Comparison of ENCODE assay signal across 22 cellular contexts in genomic region chr20:55103188-55103587, GRCh38.
DNase-seq lines count a peak whose midpoint lies in the region; ATAC-seq, FAIRE-seq and TF ChIP-seq lines count a peak whose summit lies in the region.
"Had no signal": no experiment of that assay in that cellular context is flagged by ENCODE, and none has a peak within 500 bp of the region (broad histone marks: within the 10 kb centered on the region; RNA-seq: fewer than 3 reads in every experiment).

No MANE protein-coding gene starts in this region.

- H2AFZ ChIP-seq in K562 (ENCODE audit: low read depth, low read length) (peak overlapping the region; percentile 93), neuronal stem cell (ENCODE audit: low read length) (no peak overlapping the region)

- POLR2A ChIA-PET in Caco-2 (lab: Charles Lee), result no interaction called here
- POLR2A ChIA-PET in K562 (lab: Yijun Ruan, JAX), result interaction anchor here (1.1 kb wide), 1 partner anchor 9 kb away, joined by 6 read pairs; no protein-coding TSS in a partner anchor

- H3K4ac ChIP-seq in neuronal stem cell (ENCODE audit: low read length), result no peak overlapping the region

- DNase-seq in Caco-2 (peak; percentile 80 to 83), NCI-H146 (lab: John Stamatoyannopoulos, UW) (peak; percentile 87), K562 (ENCODE audit: extremely low read depth in 1 of 4, low spot score in 3 of 4) (peak; percentile 76 to 88 (median 79)), mucosa of gallbladder (ENCODE audit: low spot score) (peak; percentile 27), activated gamma-delta T cell (lab: John Stamatoyannopoulos, UW) (no peak), thyroid gland (no peak), immature natural killer cell (no peak), neuronal stem cell (ENCODE audit: low spot score) (no peak)
- DNase-seq: ACHN; CD4-positive, alpha-beta T cell; DND-41; GF-D8; HFFc6; MM.1S; NCI-H1105 treated with DMSO at 0.1 percent for 48 hours; NCI-H524 treated with DMSO at 0.1 percent for 48 hours; NK-92 treated with Interleukin-12 subunit alpha and Interleukin-12 subunit beta, amount 100 ng/mL, for 24 hours; PC-3; SK-N-SH had no signal

- no peak overlapping the region for H3K14ac ChIP-seq in neuronal stem cell (ENCODE audit: low read length)

- no TSS peak for BruUV-seq in Caco-2 (replicated peaks; lab: Mats Ljungman, UMichigan)
- no TSS peak for BruUV-seq in K562 (replicated peaks; lab: Mats Ljungman, UMichigan)

- no peaks in the 10 kb centered on the region for H4K20me1 ChIP-seq in K562 (replicated peaks; ENCODE audit: control insufficient read depth, insufficient read depth, low read length)

- no peak for TF ChIP-seq RAD21 in K562 (CRISPR knock-in tag; conservative IDR thresholded peaks at IDR 0.05 in 1 of 2, IDR thresholded peaks at IDR 0.05 in 1 of 2)

- H3K27ac ChIP-seq in K562 (ENCODE audit: extremely low read depth, low read depth, low read length) (peak overlapping the region; percentile 72), thyroid gland (no peak overlapping the region), neuronal stem cell (replicated peaks; ENCODE audit: low read length) (no peak overlapping the region)
- H3K27ac ChIP-seq: HL-60, KMS-11 had no signal

- no peak overlapping the region; the same call in 1 of the 2 replicates for H3K4me2 ChIP-seq in K562 (ENCODE audit: insufficient read depth, low read length)
- no peak overlapping the region for H3K4me2 ChIP-seq in neuronal stem cell (ENCODE audit: insufficient read depth, low read length, poor library complexity, severe bottlenecking)
- H3K4me2 ChIP-seq: KMS-11, SK-N-SH had no signal

- H3K4me3 Mint-ChIP-seq in Caco-2 (ENCODE audit: unreplicated experiment) (no peak overlapping the region), immature natural killer cell (no peak overlapping the region)
- H3K4me3 Mint-ChIP-seq: CD4-positive, alpha-beta T cell; HFFc6 had no signal

- no peak overlapping the region for H3K4me3 ChIP-seq in Caco-2 (ENCODE audit: low read depth, low read length)
- no peak overlapping the region for H3K4me3 ChIP-seq in K562
- H3K4me3 ChIP-seq in thyroid gland (replicated peaks in 1 of 3), result no peak overlapping the region
- H3K4me3 ChIP-seq in neuronal stem cell (ENCODE audit: low read length in 2 of 2), result no peak overlapping the region

- H3K4me1 ChIP-seq in Caco-2, result peaks cover 19% of the 10 kb centered on the region
- H3K4me1 ChIP-seq in K562 (replicated peaks in 1 of 2; ENCODE audit: control insufficient read depth in 2 of 2, insufficient read depth in 2 of 2, low read length in 2 of 2), result peaks cover 6 to 17% of the 10 kb centered on the region in 2 experiments
- H3K4me1 ChIP-seq in thyroid gland, result no peaks in the 10 kb centered on the region
- no peaks in the 10 kb centered on the region for H3K4me1 ChIP-seq in neuronal stem cell (ENCODE audit: control insufficient read depth in 2 of 2, insufficient read depth in 1 of 2, low read depth in 1 of 2, low read length in 2 of 2)

- peaks cover 6% of the 10 kb centered on the region for H3K36me3 Mint-ChIP-seq in Caco-2 (ENCODE audit: insufficient read depth, unreplicated experiment)
- no peaks in the 10 kb centered on the region for H3K36me3 Mint-ChIP-seq in immature natural killer cell

- H3K27me3 Mint-ChIP-seq in Caco-2 (ENCODE audit: insufficient read depth, unreplicated experiment), result no peaks in the 10 kb centered on the region
- H3K27me3 Mint-ChIP-seq in immature natural killer cell (ENCODE audit: low read depth in 3 of 3), result peaks cover 0 to 3% (median 0%) of the 10 kb centered on the region in 3 donors
- H3K27me3 Mint-ChIP-seq: CD4-positive, alpha-beta T cell had no signal

- CTCF ChIA-PET in Caco-2 (lab: Charles Lee) (no interaction called here), K562 (lab: Yijun Ruan, JAX; ENCODE audit: low intra/inter-chr PET ratio) (no interaction called here)

- 0% methylated on average over 2 of the region's 2 CpGs for WGBS in K562 (ENCODE audit: insufficient coverage, low coverage, missing lambda C conversion rate)
- 62 to 65% methylated on average over 2 of the region's 2 CpGs for WGBS in thyroid gland, 2 donors
- WGBS in neuronal stem cell (ENCODE audit: extremely low coverage in 2 of 2, insufficient read length in 2 of 2, insufficient replicate concordance in 1 of 2), 2 donors, result no CpG with 5 or more reads among the region's 2 CpGs

- H3K23ac ChIP-seq in neuronal stem cell (ENCODE audit: low read depth, low read length, poor library complexity), result no peak overlapping the region

- peak; percentile 96 for TF ChIP-seq EP300 in K562 (IDR thresholded peaks at IDR 0.05; ENCODE audit: low read length)

- peak; percentile 92 for ATAC-seq in K562
- ATAC-seq: PC-3 had no signal

- no peak overlapping the region for H2AK5ac ChIP-seq in neuronal stem cell (ENCODE audit: low read depth, low read length)

- no peak overlapping the region for H4K8ac ChIP-seq in neuronal stem cell (ENCODE audit: low read depth, low read length)

- H3K27ac Mint-ChIP-seq in Caco-2 (ENCODE audit: unreplicated experiment), result peak overlapping the region; percentile 81
- H3K27ac Mint-ChIP-seq in immature natural killer cell, result no peak overlapping the region
- H3K27ac Mint-ChIP-seq: CD4-positive, alpha-beta T cell; HFFc6 had no signal

- H4K91ac ChIP-seq in neuronal stem cell (ENCODE audit: low read depth, low read length, poor library complexity), result no peak overlapping the region

- in situ Hi-C loops in K562 (cut with MboI), result no loop called here

- no peaks in the 10 kb centered on the region for H3K27me3 ChIP-seq in Caco-2 (replicated peaks; ENCODE audit: control insufficient read depth, insufficient read depth, low read length)
- H3K27me3 ChIP-seq in K562 (ENCODE audit: control insufficient read depth in 2 of 2, insufficient read depth in 2 of 2, low read length in 2 of 2), result no peaks in the 10 kb centered on the region
- no peaks in the 10 kb centered on the region for H3K27me3 ChIP-seq in thyroid gland
- H3K27me3 ChIP-seq in neuronal stem cell (ENCODE audit: control insufficient read depth in 3 of 3, insufficient read depth in 3 of 3, low read depth in 1 of 3, low read length in 3 of 3), result no peaks in the 10 kb centered on the region

- peaks cover 13% of the 10 kb centered on the region for H3K4me1 Mint-ChIP-seq in Caco-2 (ENCODE audit: low read depth, unreplicated experiment)
- H3K4me1 Mint-ChIP-seq in immature natural killer cell, result no peaks in the 10 kb centered on the region

- no peak overlapping the region for H2BK15ac ChIP-seq in neuronal stem cell (ENCODE audit: low read length)

- no peak overlapping the region for H2BK5ac ChIP-seq in neuronal stem cell (ENCODE audit: low read length)

- FAIRE-seq in K562 (lab: Jason Lieb, UNC), result peak; percentile 88
- FAIRE-seq: H1 had no signal

- H3K9me3 Mint-ChIP-seq in Caco-2 (ENCODE audit: unreplicated experiment) (peaks cover 57% of the 10 kb centered on the region), immature natural killer cell (peaks cover 5 to 51% (median 10%) of the 10 kb centered on the region in 6 donors)

- H3K79me1 ChIP-seq in neuronal stem cell (ENCODE audit: low read depth, low read length), result no peaks in the 10 kb centered on the region

- H2BK12ac ChIP-seq in neuronal stem cell (ENCODE audit: low read length), result no peak overlapping the region

- H3K18ac ChIP-seq in neuronal stem cell (ENCODE audit: low read length), result no peak overlapping the region

- TF ChIP-seq POLR2A in K562 (conservative IDR thresholded peaks at IDR 0.05) (no peak), thyroid gland (IDR thresholded peaks at IDR 0.05) (no peak)

- no peak overlapping the region for H2BK120ac ChIP-seq in neuronal stem cell (ENCODE audit: low read depth, low read length)

- no peaks in the 10 kb centered on the region for H3K9me1 ChIP-seq in K562 (ENCODE audit: control insufficient read depth, insufficient read depth, low read length)

- H3K79me2 ChIP-seq in K562 (ENCODE audit: control insufficient read depth, insufficient read depth, low read length), result no peaks in the 10 kb centered on the region

- TF ChIP-seq CTCF in Caco-2 (IDR thresholded peaks at IDR 0.05; ENCODE audit: insufficient read depth in 1 of 2, low read depth in 1 of 2, low read length in 1 of 2, severe bottlenecking in 1 of 2, unreplicated experiment in 1 of 2) (no peak), K562 (IDR thresholded peaks at IDR 0.05 in 2 of 3, conservative IDR thresholded peaks at IDR 0.05 in 1 of 3; ENCODE audit: insufficient read depth in 2 of 3, low read depth in 1 of 3, low read length in 3 of 3) (no peak), thyroid gland (IDR thresholded peaks at IDR 0.05) (no peak)

- H3K9ac ChIP-seq in K562 (ENCODE audit: insufficient read depth in 1 of 2, low read depth in 2 of 2, low read length in 2 of 2) (peak overlapping the region in 1 of 2 experiments; percentile 21; a peak in 1 of 4 replicates), neuronal stem cell (ENCODE audit: low read depth, low read length, poor library complexity) (no peak overlapping the region)
- H3K9ac ChIP-seq: KMS-11, SK-N-SH had no signal

- H3K36me3 ChIP-seq in Caco-2 (ENCODE audit: control insufficient read depth, insufficient read depth, low read length) (no peaks in the 10 kb centered on the region), K562 (ENCODE audit: control insufficient read depth, insufficient read depth, low read length) (peaks cover 6% of the 10 kb centered on the region; the same call in 1 of the 3 replicates), thyroid gland (no peaks in the 10 kb centered on the region), neuronal stem cell (replicated peaks in 1 of 2; ENCODE audit: control insufficient read depth in 2 of 2, insufficient read depth in 2 of 2, low read length in 2 of 2) (no peaks in the 10 kb centered on the region)

- H3K9me3 ChIP-seq in Caco-2, result peaks cover 16% of the 10 kb centered on the region; the same call in 1 of the 2 replicates
- peaks cover 23% of the 10 kb centered on the region for H3K9me3 ChIP-seq in K562 (replicated peaks; ENCODE audit: control insufficient read depth, insufficient read depth, low read depth, low read length)
- no peaks in the 10 kb centered on the region for H3K9me3 ChIP-seq in thyroid gland
- no peaks in the 10 kb centered on the region for H3K9me3 ChIP-seq in neuronal stem cell (replicated peaks in 1 of 2; ENCODE audit: control insufficient read depth in 2 of 2, insufficient read depth in 1 of 2, low read depth in 1 of 2, low read length in 2 of 2)
- H3K9me3 ChIP-seq: SK-N-SH had no signal

- intact Hi-C loops in Caco-2 (cut with micrococcal nuclease; ENCODE audit: unreplicated experiment) (no loop called here), K562 (cut with micrococcal nuclease) (no loop called here), thyroid gland (cut with DNase I) (no loop called here)

TF ChIP-seq in K562, 482 proteins besides CTCF, POLR2A, EP300 and RAD21 (continues in another document):
- TF ChIP-seq HSF4 (CRISPR knock-in tag; IDR thresholded peaks at IDR 0.05; ENCODE audit: borderline replicate concordance), result peak; percentile 85; the same call in 1 of the 2 replicates
- no peak for TF ChIP-seq ESRRB (CRISPR knock-in tag; IDR thresholded peaks at IDR 0.05; ENCODE audit: borderline replicate concordance)
- no peak for TF ChIP-seq SIN3A (IDR thresholded peaks at IDR 0.05; ENCODE audit: borderline replicate concordance in 2 of 2, control insufficient read depth in 1 of 2, low read depth in 2 of 2, low read length in 2 of 2)
- TF ChIP-seq NFRKB (IDR thresholded peaks at IDR 0.05; ENCODE audit: low read depth), result no peak; the same call in 1 of the 2 replicates
- TF ChIP-seq PHTF2 (CRISPR knock-in tag; IDR thresholded peaks at IDR 0.05), result no peak
- TF ChIP-seq ZFP36 (IDR thresholded peaks at IDR 0.05; ENCODE audit: low read depth, low read length, partially characterized antibody), result peak; percentile 83

Comparison
In these comparisons a context has a peak if more than half of its experiments do, and no peak if none do; other contexts are left out.
1. DNase-seq: peak in Caco-2 (2 of 2), NCI-H146 (single experiment), K562 (4 of 4) and mucosa of gallbladder (single experiment); none in activated gamma-delta T cell (single experiment), thyroid gland (0 of 2), immature natural killer cell (0 of 3) and neuronal stem cell (single experiment).